7 cellular contexts compared by ENCODE assay signal in the genomic region with DNA sequence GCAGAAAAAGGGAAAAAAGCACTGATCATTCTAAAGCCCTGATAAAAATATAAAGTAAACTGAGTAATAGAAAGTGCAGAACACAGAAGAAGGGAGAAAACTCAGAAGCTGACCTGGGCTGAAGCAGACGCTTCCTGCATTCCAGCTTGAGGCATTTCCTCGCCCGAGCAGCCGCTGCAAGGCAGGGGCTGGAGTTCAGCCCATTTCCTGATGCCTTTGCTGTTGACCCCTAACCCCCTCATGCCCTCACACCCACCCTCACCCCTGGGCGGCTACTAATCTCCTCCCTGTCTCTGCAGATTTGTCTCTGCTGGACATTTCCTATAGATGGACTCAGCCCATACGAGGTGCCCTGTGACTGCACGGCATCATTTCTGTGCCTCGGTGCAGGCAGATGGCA.
"Had no signal": no experiment of that assay in that cellular context is flagged by ENCODE, and none has a peak within 500 bp of the region (broad histone marks: within the 10 kb centered on the region; RNA-seq: fewer than 3 reads in every experiment).

No MANE protein-coding gene starts in this region.

- H3K9me3 ChIP-seq: HAP-1 had no signal

- H2AFZ ChIP-seq: GM23338 had no signal

- H3K4me1 ChIP-seq: HAP-1 had no signal

- DNase-seq: HFFc6, IMR-90, KG1 had no signal

- H3K27ac Mint-ChIP-seq: GM23338, HFFc6 had no signal

- ATAC-seq: GM23338, HCT116, K562 had no signal

- H3K36me3 ChIP-seq: HAP-1 had no signal

- H3K4me3 Mint-ChIP-seq: GM23338, HFFc6 had no signal

- H3K4me3 ChIP-seq: GM23338, HAP-1, K562 had no signal

- H3K4me2 ChIP-seq: GM23338 had no signal
